Comparison of ENCODE assay signal across 2 cellular contexts in the genomic region with DNA sequence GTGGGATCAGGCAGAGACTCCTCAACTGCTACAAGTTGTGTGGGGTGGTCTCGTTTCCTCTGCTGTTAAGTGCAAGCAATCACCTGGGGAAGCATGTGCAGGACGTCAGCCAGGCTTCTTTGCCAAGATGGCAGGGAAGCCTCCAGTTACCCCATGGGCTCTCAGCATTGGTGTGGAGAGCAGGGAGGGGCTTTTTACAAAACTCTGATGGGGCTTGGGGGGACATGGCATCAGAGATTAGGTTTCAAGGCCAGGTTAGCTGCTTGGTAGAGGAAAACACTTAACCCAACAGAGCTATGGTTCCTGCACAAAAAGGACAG.
TF ChIP-seq lines count a peak whose summit lies in the region.

No MANE protein-coding gene starts in this region.

TF ChIP-seq in GM23338, 12 proteins besides CTCF, POLR2A, EP300 and RAD21:
- TF ChIP-seq STAT1 (IDR thresholded peaks at IDR 0.05; ENCODE audit: unreplicated experiment) (no peak), EZH2phosphoT487 (IDR thresholded peaks at IDR 0.05; ENCODE audit: unreplicated experiment) (no peak), JUNB (IDR thresholded peaks at IDR 0.05; ENCODE audit: unreplicated experiment) (no peak), ZNF114 (CRISPR knock-in tag; IDR thresholded peaks at IDR 0.05) (no peak), ETS1 (IDR thresholded peaks at IDR 0.05) (no peak)
- TF ChIP-seq, protein P1, sequence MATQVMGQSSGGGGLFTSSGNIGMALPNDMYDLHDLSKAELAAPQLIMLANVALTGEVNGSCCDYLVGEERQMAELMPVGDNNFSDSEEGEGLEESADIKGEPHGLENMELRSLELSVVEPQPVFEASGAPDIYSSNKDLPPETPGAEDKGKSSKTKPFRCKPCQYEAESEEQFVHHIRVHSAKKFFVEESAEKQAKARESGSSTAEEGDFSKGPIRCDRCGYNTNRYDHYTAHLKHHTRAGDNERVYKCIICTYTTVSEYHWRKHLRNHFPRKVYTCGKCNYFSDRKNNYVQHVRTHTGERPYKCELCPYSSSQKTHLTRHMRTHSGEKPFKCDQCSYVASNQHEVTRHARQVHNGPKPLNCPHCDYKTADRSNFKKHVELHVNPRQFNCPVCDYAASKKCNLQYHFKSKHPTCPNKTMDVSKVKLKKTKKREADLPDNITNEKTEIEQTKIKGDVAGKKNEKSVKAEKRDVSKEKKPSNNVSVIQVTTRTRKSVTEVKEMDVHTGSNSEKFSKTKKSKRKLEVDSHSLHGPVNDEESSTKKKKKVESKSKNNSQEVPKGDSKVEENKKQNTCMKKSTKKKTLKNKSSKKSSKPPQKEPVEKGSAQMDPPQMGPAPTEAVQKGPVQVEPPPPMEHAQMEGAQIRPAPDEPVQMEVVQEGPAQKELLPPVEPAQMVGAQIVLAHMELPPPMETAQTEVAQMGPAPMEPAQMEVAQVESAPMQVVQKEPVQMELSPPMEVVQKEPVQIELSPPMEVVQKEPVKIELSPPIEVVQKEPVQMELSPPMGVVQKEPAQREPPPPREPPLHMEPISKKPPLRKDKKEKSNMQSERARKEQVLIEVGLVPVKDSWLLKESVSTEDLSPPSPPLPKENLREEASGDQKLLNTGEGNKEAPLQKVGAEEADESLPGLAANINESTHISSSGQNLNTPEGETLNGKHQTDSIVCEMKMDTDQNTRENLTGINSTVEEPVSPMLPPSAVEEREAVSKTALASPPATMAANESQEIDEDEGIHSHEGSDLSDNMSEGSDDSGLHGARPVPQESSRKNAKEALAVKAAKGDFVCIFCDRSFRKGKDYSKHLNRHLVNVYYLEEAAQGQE (IDR thresholded peaks at IDR 0.05; ENCODE audit: unreplicated experiment): no peak

TF ChIP-seq in H1, 55 proteins besides CTCF, POLR2A, EP300 and RAD21:
- 0 out of 2 replicates have a peak, but pooled peaks have one; percentile 1 for TF ChIP-seq POLR2AphosphoS5 (IDR thresholded peaks at IDR 0.05; ENCODE audit: low read depth, low read length)
- no peak for TF ChIP-seq CHD2 (IDR thresholded peaks at IDR 0.05; ENCODE audit: low read length)
- TF ChIP-seq RBBP5 (IDR thresholded peaks at IDR 0.05; ENCODE audit: borderline replicate concordance, low read depth, low read length): no peak
